29 cellular contexts compared by ENCODE assay signal in the genomic region with DNA sequence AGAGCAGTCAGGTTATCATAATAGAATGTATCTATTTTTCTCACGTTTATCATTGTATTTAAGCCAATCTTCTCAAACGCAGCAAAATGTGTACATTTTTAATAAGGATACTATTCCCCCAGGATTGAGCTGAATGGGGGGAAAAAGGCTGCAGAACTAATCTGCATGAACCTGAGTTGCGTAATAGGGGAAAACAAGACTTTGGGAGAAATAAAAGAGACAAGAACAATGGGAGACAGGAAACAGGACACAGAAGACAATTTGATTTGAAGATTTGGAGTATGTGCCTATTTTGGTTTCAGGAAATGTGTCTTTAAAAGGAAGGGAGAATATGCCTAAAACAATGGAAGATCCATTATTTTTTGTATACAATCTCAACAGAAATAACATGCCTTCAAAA.
"Had no signal": no experiment of that assay in that cellular context is flagged by ENCODE, and none has a peak within 500 bp of the region (broad histone marks: within the 10 kb centered on the region; RNA-seq: fewer than 3 reads in every experiment).

No MANE protein-coding gene starts in this region.

- H3K27ac ChIP-seq: ovary, sigmoid colon, stomach, suprapubic skin, tibial artery, upper lobe of right lung had no signal

- H3K36me3 Mint-ChIP-seq: activated naive CD8-positive, alpha-beta T cell; stimulated activated memory B cell treated with anti-CD40 and anti-IgM and Interleukin-4, amounts not matched to agents 10 μg/mL and 1 μg/mL and 100 μg/mL, for 72 hours had no signal

- H3K36me3 ChIP-seq: left lung, ovary, sigmoid colon, stomach, suprapubic skin, tibial artery, upper lobe of right lung had no signal

- H3K4me3 ChIP-seq: left lung, ovary, sigmoid colon, stomach, suprapubic skin, tibial artery, upper lobe of right lung had no signal

- FAIRE-seq: bronchial epithelial cell, colon, islet of Langerhans, small intestine had no signal

- H3K27me3 Mint-ChIP-seq: progenitor cell of endocrine pancreas; stimulated activated memory B cell treated with anti-CD40 and anti-IgM and Interleukin-4, amounts not matched to agents 10 μg/mL and 1 μg/mL and 100 μg/mL, for 72 hours had no signal

- H3K4me1 ChIP-seq: left lung, sigmoid colon, suprapubic skin, tibial artery, upper lobe of right lung had no signal

- H3K27me3 ChIP-seq: left lung, ovary, sigmoid colon, stomach, suprapubic skin, tibial artery, upper lobe of right lung had no signal

- H3K27ac Mint-ChIP-seq: activated CD4-positive, alpha-beta T cell treated with anti-CD3 and anti-CD28 coated beads for 36 hours; activated naive CD8-positive, alpha-beta T cell; progenitor cell of endocrine pancreas; stimulated activated memory B cell treated with anti-CD40 and anti-IgM and Interleukin-4, amounts not matched to agents 10 μg/mL and 1 μg/mL and 100 μg/mL, for 72 hours had no signal

- H3K4me3 Mint-ChIP-seq: activated CD4-positive, alpha-beta T cell treated with anti-CD3 and anti-CD28 coated beads for 36 hours; activated naive CD8-positive, alpha-beta T cell; stimulated activated memory B cell treated with anti-CD40 and anti-IgM and Interleukin-4, amounts not matched to agents 10 μg/mL and 1 μg/mL and 100 μg/mL, for 72 hours had no signal

- ATAC-seq: activated CD4-positive, alpha-beta T cell treated with anti-CD3 and anti-CD28 coated beads for 36 hours; left lung; stimulated activated memory B cell treated with anti-CD40 and anti-IgM and Interleukin-4, amounts not matched to agents 10 μg/mL and 1 μg/mL and 100 μg/mL, for 72 hours; upper lobe of right lung had no signal

- H3K4me1 Mint-ChIP-seq: activated CD4-positive, alpha-beta T cell treated with anti-CD3 and anti-CD28 coated beads for 36 hours; stimulated activated memory B cell treated with anti-CD40 and anti-IgM and Interleukin-4, amounts not matched to agents 10 μg/mL and 1 μg/mL and 100 μg/mL, for 72 hours had no signal

- H3K9me3 Mint-ChIP-seq: stimulated activated memory B cell treated with anti-CD40 and anti-IgM and Interleukin-4, amounts not matched to agents 10 μg/mL and 1 μg/mL and 100 μg/mL, for 72 hours had no signal

- DNase-seq: activated CD4-positive, alpha-beta T cell treated with anti-CD3 and anti-CD28 coated beads for 36 hours; activated CD4-positive, alpha-beta T cell treated with anti-CD3 and anti-CD28 coated beads, Interleukin-2, amount 50 U/mL, for 4 hours; activated CD4-positive, CD25-positive, alpha-beta regulatory T cell; activated effector memory CD4-positive, alpha-beta T cell treated with Interleukin-2 at 50 U/mL for 16 hours; activated naive CD4-positive, alpha-beta T cell treated with Interleukin-2 at 50 U/mL for 16 hours; activated T-cell treated with anti-CD3 and anti-CD28 coated beads for 4 hours; anterior cingulate cortex; effector memory CD4-positive, alpha-beta T cell; foreskin fibroblast; left lung; mammary epithelial cell; ovary; retina; sigmoid colon; small intestine; stimulated activated CD4-positive, alpha-beta T cell treated with anti-CD3 and anti-CD28 coated beads, Interleukin-1b, Interleukin-23, amount 100 ng/mL, for 48 hours; stimulated activated CD4-positive, alpha-beta T cell treated with anti-CD3 and anti-CD28 coated beads, Interleukin-4, amount 100 ng/mL, for 4 hours; stimulated activated CD8-positive, alpha-beta memory T cell treated with anti-CD3 and anti-CD28 coated beads, Interleukin-4, amount 100 ng/mL, for 48 hours; stomach; T-helper 2 cell; tibial artery; upper lobe of right lung had no signal

- H3K9me3 ChIP-seq: left lung, ovary, sigmoid colon, stomach, suprapubic skin, tibial artery, upper lobe of right lung had no signal
